ENCODE assay signal across 1 cellular context in the genomic region with DNA sequence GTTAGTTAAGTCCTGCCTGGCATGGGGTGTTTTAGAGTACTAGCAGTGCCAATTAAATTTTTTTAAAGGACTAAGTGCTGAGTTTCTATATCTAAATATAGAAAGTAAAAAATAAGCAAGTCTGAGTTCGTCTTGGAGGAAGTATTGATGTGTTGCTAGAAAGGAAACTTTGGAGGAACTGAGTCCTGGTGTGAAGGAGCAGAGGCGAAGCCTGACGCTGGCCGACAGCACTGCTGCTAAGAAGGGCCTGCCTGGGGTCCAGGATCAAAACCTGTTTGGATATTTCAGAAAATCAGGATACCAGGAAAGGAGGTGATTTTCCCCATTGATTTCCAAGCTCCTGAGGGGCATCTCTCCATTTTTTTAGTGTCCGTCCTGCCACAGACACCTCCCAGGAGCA.
TF ChIP-seq lines count a peak whose summit lies in the region.

No MANE protein-coding gene starts in this region.

TF ChIP-seq in liver, 16 proteins besides CTCF, POLR2A, EP300 and RAD21 (continued from another document):
- TF ChIP-seq, protein P1, sequence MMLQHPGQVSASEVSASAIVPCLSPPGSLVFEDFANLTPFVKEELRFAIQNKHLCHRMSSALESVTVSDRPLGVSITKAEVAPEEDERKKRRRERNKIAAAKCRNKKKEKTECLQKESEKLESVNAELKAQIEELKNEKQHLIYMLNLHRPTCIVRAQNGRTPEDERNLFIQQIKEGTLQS (IDR thresholded peaks at IDR 0.05), result no peak
- TF ChIP-seq NR2F2 (IDR thresholded peaks at IDR 0.05), result no peak
- TF ChIP-seq FOXA1 (IDR thresholded peaks at IDR 0.05), result no peak
